Comparison of ENCODE assay signal across 14 cellular contexts in the genomic region with DNA sequence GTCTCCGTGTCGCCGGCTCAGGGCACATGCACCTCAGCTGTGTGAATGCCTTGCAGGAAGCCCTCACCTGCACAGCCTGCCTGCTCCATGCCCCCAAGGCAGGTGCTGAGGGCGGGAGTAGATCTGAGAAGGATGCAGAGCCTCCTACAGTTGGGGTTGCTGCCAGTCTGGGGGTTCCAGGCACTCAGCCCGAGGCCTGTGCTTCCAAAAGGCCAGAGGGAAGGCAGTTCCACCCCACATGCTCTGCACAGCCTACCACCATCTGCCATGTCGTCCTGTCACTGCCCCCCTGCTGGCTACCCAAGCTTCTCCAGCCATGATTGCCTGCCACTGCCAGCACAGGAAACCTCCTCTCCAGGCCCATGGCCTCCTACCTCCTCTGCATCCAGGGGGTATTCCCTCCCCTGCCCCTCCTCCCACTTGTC. TPM values are rescaled to one million over a fixed set of nuclear protein-coding genes. Genes with fewer than 3 reads are reported as not detected.
DNase-seq lines count a peak whose midpoint lies in the region; ATAC-seq and TF ChIP-seq lines count a peak whose summit lies in the region.
"Had no signal": no experiment of that assay in that cellular context is flagged by ENCODE, and none has a peak within 500 bp of the region (broad histone marks: within the 10 kb centered on the region; RNA-seq: fewer than 3 reads in every experiment).

No MANE protein-coding gene starts in this region.

- H3K27ac Mint-ChIP-seq in activated CD8-positive, alpha-beta T cell treated with anti-CD3 and anti-CD28 coated beads, Interleukin-2, amount 10 ng/mL, durations not matched to agents 7 days and 5 days, result peak overlapping the region; percentile 86
- no peak overlapping the region for H3K27ac Mint-ChIP-seq in activated CD8-positive, alpha-beta memory T cell treated with anti-CD3 and anti-CD28 coated beads, Interleukin-2, amount 10 ng/mL, durations not matched to agents 7 days and 5 days
- H3K27ac Mint-ChIP-seq: dendritic cell treated with granulocyte-macrophage colony-stimulating factor and Interleukin-4, amounts not matched to agents 40 ng/mL and 50 ng/mL, for 4 days had no signal

- H2AFZ ChIP-seq in DND-41 (ENCODE audit: low read depth, low read length), result no peak overlapping the region

- H3K4me1 Mint-ChIP-seq in activated CD8-positive, alpha-beta T cell treated with anti-CD3 and anti-CD28 coated beads, Interleukin-2, amount 10 ng/mL, durations not matched to agents 7 days and 5 days (ENCODE audit: low read depth), result peaks cover 69% of the 10 kb centered on the region
- peaks cover 49% of the 10 kb centered on the region for H3K4me1 Mint-ChIP-seq in activated CD8-positive, alpha-beta memory T cell treated with anti-CD3 and anti-CD28 coated beads, Interleukin-2, amount 10 ng/mL, durations not matched to agents 7 days and 5 days

- H3K4me1 ChIP-seq in DND-41 (ENCODE audit: insufficient read depth, low read length), result peaks cover 52% of the 10 kb centered on the region
- H3K4me1 ChIP-seq in left lung, result peaks cover 55 to 79% of the 10 kb centered on the region in 2 donors

- no peaks in the 10 kb centered on the region for H3K27me3 Mint-ChIP-seq in activated CD8-positive, alpha-beta T cell treated with anti-CD3 and anti-CD28 coated beads, Interleukin-2, amount 10 ng/mL, durations not matched to agents 7 days and 5 days (ENCODE audit: low read depth)
- H3K27me3 Mint-ChIP-seq in activated CD8-positive, alpha-beta memory T cell treated with anti-CD3 and anti-CD28 coated beads, Interleukin-2, amount 10 ng/mL, durations not matched to agents 7 days and 5 days, result no peaks in the 10 kb centered on the region
- H3K27me3 Mint-ChIP-seq: dendritic cell treated with granulocyte-macrophage colony-stimulating factor and Interleukin-4, amounts not matched to agents 40 ng/mL and 50 ng/mL, for 4 days had no signal

- TF ChIP-seq CTCF in DND-41 (IDR thresholded peaks at IDR 0.05; ENCODE audit: borderline replicate concordance, extremely low read depth, low read length, poor library complexity, severe bottlenecking), result no peak
- no peak for TF ChIP-seq CTCF in left lung (IDR thresholded peaks at IDR 0.05)

- intact Hi-C loops in left lung (cut with DNase I), result no loop called here

- peaks cover 29% of the 10 kb centered on the region for H4K20me1 ChIP-seq in DND-41 (ENCODE audit: insufficient read depth, low read length)

- CTCF ChIA-PET in activated CD8-positive, alpha-beta T cell treated with anti-CD3 and anti-CD28 coated beads, Interleukin-2, amount 10 ng/mL, durations not matched to agents 7 days and 5 days (lab: Charles Lee), result interaction anchor here (1.2 kb wide), 1 partner anchor 44 kb away, joined by 3 read pairs; no protein-coding TSS in a partner anchor
- CTCF ChIA-PET in activated CD8-positive, alpha-beta memory T cell treated with anti-CD3 and anti-CD28 coated beads, Interleukin-2, amount 10 ng/mL, durations not matched to agents 7 days and 5 days (lab: Charles Lee), result interaction anchor here (1.8 kb wide), 2 partner anchors 18 to 27 kb away, joined by 4 to 6 read pairs; no protein-coding TSS in a partner anchor

- DNase-seq in DND-41, result no peak
- no peak for DNase-seq in activated CD8-positive, alpha-beta T cell treated with anti-CD3 and anti-CD28 coated beads, Interleukin-2, amount 10 ng/mL, durations not matched to agents 7 days and 5 days
- peak in 1 of 2 donors; percentile 66 for DNase-seq in left lung
- peak in 2 of 49 donors; percentile 72 to 73 for DNase-seq in substantia nigra (lab: John Stamatoyannopoulos, UW)
- no peak for DNase-seq in activated CD8-positive, alpha-beta memory T cell treated with anti-CD3 and anti-CD28 coated beads, Interleukin-2, amount 10 ng/mL, durations not matched to agents 7 days and 5 days
- DNase-seq: activated CD4-positive, CD25-positive, alpha-beta regulatory T cell; NCI-H446 treated with DMSO at 0.1 percent for 48 hours; SIG-M5 had no signal

- peaks cover 13% of the 10 kb centered on the region for H3K36me3 Mint-ChIP-seq in activated CD8-positive, alpha-beta T cell treated with anti-CD3 and anti-CD28 coated beads, Interleukin-2, amount 10 ng/mL, durations not matched to agents 7 days and 5 days (ENCODE audit: low read depth)
- no peaks in the 10 kb centered on the region for H3K36me3 Mint-ChIP-seq in activated CD8-positive, alpha-beta memory T cell treated with anti-CD3 and anti-CD28 coated beads, Interleukin-2, amount 10 ng/mL, durations not matched to agents 7 days and 5 days

- POLR2A ChIA-PET in activated CD8-positive, alpha-beta T cell treated with anti-CD3 and anti-CD28 coated beads, Interleukin-2, amount 10 ng/mL, durations not matched to agents 7 days and 5 days (lab: Charles Lee), result interaction anchor here (1.6 to 4.2 kb wide), 2 partner anchors 10 to 19 kb away, joined by 4 to 31 read pairs; a partner anchor contains a TSS

- no peak overlapping the region for H3K4me3 ChIP-seq in DND-41 (ENCODE audit: low read depth in 1 of 2, low read length in 2 of 2)
- H3K4me3 ChIP-seq in left lung, result no peak overlapping the region

- peaks cover 61% of the 10 kb centered on the region for H3K79me2 ChIP-seq in DND-41 (ENCODE audit: insufficient read depth, low read length)

- peaks cover 28% of the 10 kb centered on the region for H3K36me3 ChIP-seq in DND-41 (ENCODE audit: insufficient read depth, low read length)
- H3K36me3 ChIP-seq in left lung, result no peaks in the 10 kb centered on the region

- H3K9me3 Mint-ChIP-seq in activated CD8-positive, alpha-beta T cell treated with anti-CD3 and anti-CD28 coated beads, Interleukin-2, amount 10 ng/mL, durations not matched to agents 7 days and 5 days (ENCODE audit: insufficient read depth), result no peaks in the 10 kb centered on the region
- H3K9me3 Mint-ChIP-seq in activated CD8-positive, alpha-beta memory T cell treated with anti-CD3 and anti-CD28 coated beads, Interleukin-2, amount 10 ng/mL, durations not matched to agents 7 days and 5 days (ENCODE audit: low read depth), result no peaks in the 10 kb centered on the region
- H3K9me3 Mint-ChIP-seq: dendritic cell treated with granulocyte-macrophage colony-stimulating factor and Interleukin-4, amounts not matched to agents 40 ng/mL and 50 ng/mL, for 4 days had no signal

- H3K27me3 ChIP-seq in DND-41 (ENCODE audit: insufficient read depth, low read length, poor library complexity) (no peaks in the 10 kb centered on the region), left lung (no peaks in the 10 kb centered on the region)

- H3K27ac ChIP-seq in DND-41 (ENCODE audit: low read length) (0 out of 2 replicates have a peak overlapping the region, but pooled peaks have one; percentile 8), left lung (peak overlapping the region; percentile 67 to 75), substantia nigra (ENCODE audit: low read depth, low read length, poor library complexity, severe bottlenecking) (peak overlapping the region; percentile 80)

- H3K4me2 ChIP-seq in DND-41 (ENCODE audit: insufficient read depth, low read length), result no peak overlapping the region

- no peak overlapping the region for H3K9ac ChIP-seq in DND-41 (ENCODE audit: low read depth, low read length)

- no peaks in the 10 kb centered on the region for H3K9me3 ChIP-seq in DND-41 (ENCODE audit: insufficient read depth, low read length, severe bottlenecking)
- no peaks in the 10 kb centered on the region for H3K9me3 ChIP-seq in left lung

- ATAC-seq in DND-41 (ENCODE audit: insufficient read depth, low read depth) (no peak), left lung (no peak), GM21825 (IDR thresholded peaks at IDR 0.05; ENCODE audit: unreplicated experiment) (no peak), GM19328 (IDR thresholded peaks at IDR 0.05; ENCODE audit: unreplicated experiment) (no peak)
- ATAC-seq in activated CD8-positive, alpha-beta T cell treated with anti-CD3 and anti-CD28 coated beads, Interleukin-2, amount 10 ng/mL, durations not matched to agents 7 days and 5 days, result no peak
- ATAC-seq in activated CD8-positive, alpha-beta memory T cell treated with anti-CD3 and anti-CD28 coated beads, Interleukin-2, amount 10 ng/mL, durations not matched to agents 7 days and 5 days, result no peak
- ATAC-seq: HCT116 had no signal

- H3K4me3 Mint-ChIP-seq in activated CD8-positive, alpha-beta T cell treated with anti-CD3 and anti-CD28 coated beads, Interleukin-2, amount 10 ng/mL, durations not matched to agents 7 days and 5 days, result no peak overlapping the region
- H3K4me3 Mint-ChIP-seq in activated CD8-positive, alpha-beta memory T cell treated with anti-CD3 and anti-CD28 coated beads, Interleukin-2, amount 10 ng/mL, durations not matched to agents 7 days and 5 days, result no peak overlapping the region
- H3K4me3 Mint-ChIP-seq: dendritic cell treated with granulocyte-macrophage colony-stimulating factor and Interleukin-4, amounts not matched to agents 40 ng/mL and 50 ng/mL, for 4 days had no signal

RNA-seq across cellular contexts. Expression of a gene that starts 19.3 kb away (rescaled TPM):
- total RNA-seq in activated CD8-positive, alpha-beta T cell treated with anti-CD3 and anti-CD28 coated beads, Interleukin-2, amount 10 ng/mL, durations not matched to agents 7 days and 5 days, result 10 to 100 TPM; 40.9 to 42.5 TPM
- 10 to 100 TPM; 26.6 to 40.7 TPM for total RNA-seq in left lung
- total RNA-seq in activated CD8-positive, alpha-beta memory T cell treated with anti-CD3 and anti-CD28 coated beads, Interleukin-2, amount 10 ng/mL, durations not matched to agents 7 days and 5 days, result 10 to 100 TPM; 44.4 TPM

RNA-seq across cellular contexts. Expression of a gene that starts 43.3 kb away (rescaled TPM):
- not detected for total RNA-seq in activated CD8-positive, alpha-beta T cell treated with anti-CD3 and anti-CD28 coated beads, Interleukin-2, amount 10 ng/mL, durations not matched to agents 7 days and 5 days
- total RNA-seq in left lung, result not detected
- not detected for total RNA-seq in activated CD8-positive, alpha-beta memory T cell treated with anti-CD3 and anti-CD28 coated beads, Interleukin-2, amount 10 ng/mL, durations not matched to agents 7 days and 5 days
- total RNA-seq: LHCN-M2, lower leg skin had no signal

RNA-seq across cellular contexts. Expression of a gene that starts 46.1 kb away (rescaled TPM):
- total RNA-seq in activated CD8-positive, alpha-beta T cell treated with anti-CD3 and anti-CD28 coated beads, Interleukin-2, amount 10 ng/mL, durations not matched to agents 7 days and 5 days, result 10 to 100 TPM; 43.2 to 44.0 TPM
- 10 to 100 TPM; 82.5 to 83.6 TPM for total RNA-seq in left lung
- total RNA-seq in activated CD8-positive, alpha-beta memory T cell treated with anti-CD3 and anti-CD28 coated beads, Interleukin-2, amount 10 ng/mL, durations not matched to agents 7 days and 5 days, result 10 to 100 TPM; 47.5 to 56.0 TPM

Comparison
In these comparisons a context has a peak if more than half of its experiments do, and no peak if none do; other contexts are left out.
1. H3K27ac ChIP-seq: peak in every context shown above with its lines; median percentile 80 in substantia nigra; 71 in left lung; 8 in DND-41.